9 cellular contexts compared by ENCODE assay signal in genomic region chr15:55799287-55800212, GRCh38. TPM values are rescaled to one million over a fixed set of nuclear protein-coding genes. Genes with fewer than 3 reads are reported as not detected.
A peak's percentile ranks its signal among the peaks of the same experiment; 100 is the strongest.
DNase-seq lines count a peak whose midpoint lies in the region; ATAC-seq, FAIRE-seq and TF ChIP-seq lines count a peak whose summit lies in the region.
"Had no signal": no experiment of that assay in that cellular context is flagged by ENCODE, and none has a peak within 500 bp of the region (broad histone marks: within the 10 kb centered on the region; RNA-seq: fewer than 3 reads in every experiment).

No MANE protein-coding gene starts in this region.

- H3K27ac ChIP-seq in Karpas-422 (ENCODE audit: low read length) (no peak overlapping the region), iPS-20b (ENCODE audit: low read length) (peak overlapping the region; percentile 17), uterus (no peak overlapping the region)
- H3K27ac ChIP-seq: neutrophil had no signal

- ATAC-seq in HG02798 (IDR thresholded peaks at IDR 0.05; ENCODE audit: poor library complexity, unreplicated experiment) = no peak

- H3K36me3 ChIP-seq in Karpas-422 (ENCODE audit: insufficient read depth, low read length) (no peaks in the 10 kb centered on the region), iPS-20b (ENCODE audit: insufficient read depth, low read depth, low read length) (no peaks in the 10 kb centered on the region), uterus (no peaks in the 10 kb centered on the region)
- H3K36me3 ChIP-seq: neutrophil had no signal

- FAIRE-seq in TTC549 (lab: Jason Lieb, UNC) = peak; percentile 15

- no peak overlapping the region for H3K4me3 ChIP-seq in AG04449 (ENCODE audit: low read depth, low read length)
- no peak overlapping the region for H3K4me3 ChIP-seq in Karpas-422 (ENCODE audit: low read length)
- H3K4me3 ChIP-seq in iPS-20b (ENCODE audit: low read length) = no peak overlapping the region
- no peak overlapping the region for H3K4me3 ChIP-seq in uterus

- H3K9me2 ChIP-seq in Karpas-422 (replicated peaks; ENCODE audit: insufficient read depth, low read length) = no peaks in the 10 kb centered on the region

- H3K9me3 ChIP-seq in Karpas-422 (ENCODE audit: low read length) = no peaks in the 10 kb centered on the region
- peaks cover 5% of the 10 kb centered on the region; the same call in 1 of the 2 replicates for H3K9me3 ChIP-seq in iPS-20b (ENCODE audit: insufficient read depth, low read depth, low read length)
- no peaks in the 10 kb centered on the region for H3K9me3 ChIP-seq in uterus
- H3K9me3 ChIP-seq: neutrophil had no signal

- H2AFZ ChIP-seq in Karpas-422 (ENCODE audit: low read length) = peak overlapping the region; percentile 98

- no peak for TF ChIP-seq POLR2A in uterus (IDR thresholded peaks at IDR 0.05)

- no peak overlapping the region for H3K4me2 ChIP-seq in Karpas-422 (ENCODE audit: low read depth, low read length, poor library complexity, severe bottlenecking)

- DNase-seq in AG04449 (ENCODE audit: low read depth, low spot score) = no peak
- peak; percentile 27 for DNase-seq in G401 (ENCODE audit: low spot score)
- DNase-seq in Karpas-422 = peak; percentile 78
- peak in 1 of 2 donors; percentile 30 for DNase-seq in uterus
- no peak for DNase-seq in activated CD4-positive, CD25-positive, alpha-beta regulatory T cell treated with anti-CD3 and anti-CD28 coated beads, Interleukin-2, amount 50 U/mL, for 72 hours

- intact Hi-C loops in uterus (cut with DNase I; ENCODE audit: low total_unique reads) = no loop called here

- H3K9ac ChIP-seq in Karpas-422 (ENCODE audit: low read length) = no peak overlapping the region
- H3K9ac ChIP-seq in iPS-20b (ENCODE audit: low read depth, low read length) = peak overlapping the region; percentile 25; the same call in 1 of the 2 replicates

- in situ Hi-C loops in G401 (cut with HindIII; ENCODE audit: low sequenced_read_pairs) = no loop called here

- no peaks in the 10 kb centered on the region for H3K4me1 ChIP-seq in Karpas-422 (ENCODE audit: low read length)
- peaks cover 7% of the 10 kb centered on the region; the same call in 1 of the 2 replicates for H3K4me1 ChIP-seq in iPS-20b (ENCODE audit: insufficient read depth, low read length)
- H3K4me1 ChIP-seq in uterus = no peaks in the 10 kb centered on the region

- peak; percentile 46 for TF ChIP-seq CTCF in AG04449 (IDR thresholded peaks at IDR 0.05; ENCODE audit: insufficient read depth, low read length, missing control alignments)
- peak; percentile 23 to 41 (median 34) for TF ChIP-seq CTCF in uterus (IDR thresholded peaks at IDR 0.05)

- H4K20me1 ChIP-seq in Karpas-422 (ENCODE audit: insufficient read depth, low read depth, low read length) = no peaks in the 10 kb centered on the region

- POLR2A ChIA-PET in AG04449 (lab: Yijun Ruan, JAX) = no interaction called here

- no peaks in the 10 kb centered on the region for H3K27me3 ChIP-seq in Karpas-422 (ENCODE audit: low read length)
- H3K27me3 ChIP-seq in iPS-20b (ENCODE audit: insufficient read depth, low read length) = no peaks in the 10 kb centered on the region
- H3K27me3 ChIP-seq in uterus = no peaks in the 10 kb centered on the region
- H3K27me3 ChIP-seq: neutrophil had no signal

- H3K79me2 ChIP-seq in Karpas-422 (ENCODE audit: low read length) = no peaks in the 10 kb centered on the region

- CTCF ChIA-PET in AG04449 (lab: Yijun Ruan, JAX) = interaction anchor here (1.0 to 6.9 kb wide), 8 partner anchors 7 to 155 kb away, joined by 3 to 59 read pairs (median 4); no protein-coding TSS in a partner anchor

RNA-seq across cellular contexts. Expression of gene PRTG, which starts 56.6 kb away (rescaled TPM):
- total RNA-seq in G401 (2014; rRNA removed; shearing (Covaris generic)) = 35.5 and 45.9 TPM in 2 replicates
- total RNA-seq in Karpas-422 (2014; rRNA removed; shearing (Covaris generic); ENCODE audit: low replicate concordance) = not detected in 2 replicates
- total RNA-seq in uterus = 10 to 100 TPM in 3 of 4 donors, 1 to 10 TPM in 1; 4.1 to 37.2 (median 23.3) TPM

Comparison
In these comparisons a context has a peak if more than half of its experiments do, and no peak if none do; other contexts are left out.
1. DNase-seq: peak in G401 (single experiment) and Karpas-422 (single experiment); none in AG04449 (single experiment) and activated CD4-positive, CD25-positive, alpha-beta regulatory T cell treated with anti-CD3 and anti-CD28 coated beads, Interleukin-2, amount 50 U/mL, for 72 hours (single experiment).